Comparison of ENCODE assay signal across 1 cellular context in the genomic region with DNA sequence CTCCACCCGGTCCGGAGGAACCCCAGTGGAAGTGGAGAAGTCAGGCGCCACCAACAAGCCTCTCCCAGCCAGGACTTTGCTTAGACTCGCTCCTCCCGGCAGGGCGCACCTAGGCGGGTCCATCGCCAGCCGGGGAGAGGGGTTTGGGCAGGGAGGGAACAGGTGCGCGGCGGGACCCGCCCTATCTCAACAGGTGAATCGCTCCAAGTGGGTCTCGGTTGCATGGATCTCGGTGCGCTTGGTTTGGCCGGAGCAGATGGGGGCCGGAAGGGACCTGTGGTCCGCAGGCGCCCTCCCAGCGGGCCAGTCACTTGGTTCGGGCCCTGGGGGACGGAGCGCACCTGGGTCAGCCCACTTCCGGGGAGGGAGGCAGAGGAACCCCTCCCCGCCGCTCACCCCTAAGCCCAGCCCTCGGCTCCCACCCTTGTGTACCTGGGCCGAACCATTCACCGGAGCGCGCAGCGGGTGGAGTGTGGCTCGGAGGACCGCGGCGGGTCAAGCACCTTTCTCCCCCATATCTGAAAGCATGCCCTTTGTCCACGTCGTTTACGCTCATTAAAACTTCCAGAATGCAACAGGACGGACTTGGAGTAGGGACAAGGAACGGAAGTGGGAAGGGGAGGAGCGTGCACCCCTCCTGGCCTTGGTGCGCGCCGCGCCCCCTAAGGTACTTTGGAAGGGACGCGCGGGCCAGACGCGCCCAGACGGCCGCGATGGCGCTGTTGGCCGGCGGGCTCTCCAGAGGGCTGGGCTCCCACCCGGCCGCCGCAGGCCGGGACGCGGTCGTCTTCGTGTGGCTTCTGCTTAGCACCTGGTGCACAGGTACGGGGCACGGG.
TF ChIP-seq lines count a peak whose summit lies in the region.

A gene with protein sequence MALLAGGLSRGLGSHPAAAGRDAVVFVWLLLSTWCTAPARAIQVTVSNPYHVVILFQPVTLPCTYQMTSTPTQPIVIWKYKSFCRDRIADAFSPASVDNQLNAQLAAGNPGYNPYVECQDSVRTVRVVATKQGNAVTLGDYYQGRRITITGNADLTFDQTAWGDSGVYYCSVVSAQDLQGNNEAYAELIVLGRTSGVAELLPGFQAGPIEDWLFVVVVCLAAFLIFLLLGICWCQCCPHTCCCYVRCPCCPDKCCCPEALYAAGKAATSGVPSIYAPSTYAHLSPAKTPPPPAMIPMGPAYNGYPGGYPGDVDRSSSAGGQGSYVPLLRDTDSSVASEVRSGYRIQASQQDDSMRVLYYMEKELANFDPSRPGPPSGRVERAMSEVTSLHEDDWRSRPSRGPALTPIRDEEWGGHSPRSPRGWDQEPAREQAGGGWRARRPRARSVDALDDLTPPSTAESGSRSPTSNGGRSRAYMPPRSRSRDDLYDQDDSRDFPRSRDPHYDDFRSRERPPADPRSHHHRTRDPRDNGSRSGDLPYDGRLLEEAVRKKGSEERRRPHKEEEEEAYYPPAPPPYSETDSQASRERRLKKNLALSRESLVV (plus strand): TSS at position 693 of the 836 bp plus-strand sequence. CDS start 21 bp downstream, at position 714.

TF ChIP-seq in K562, 482 proteins besides CTCF, POLR2A, EP300 and RAD21 (continued from another document and continues in another):
- TF ChIP-seq GTF3C2 (IDR thresholded peaks at IDR 0.05; ENCODE audit: borderline replicate concordance, extremely low read depth, insufficient read length) (no peak), AFF4 (CRISPR knock-in tag; IDR thresholded peaks at IDR 0.05) (peak; percentile 30; the same call in 1 of the 2 replicates), MAFK (IDR thresholded peaks at IDR 0.05; ENCODE audit: low read length) (no peak), UBTF (IDR thresholded peaks at IDR 0.05; ENCODE audit: borderline replicate concordance in 1 of 2, low read depth in 2 of 2, low read length in 2 of 2) (peak; percentile 1 to 10; a peak in 2 of 4 replicates), BRD4 (IDR thresholded peaks at IDR 0.05) (no peak), ZNF212 (CRISPR knock-in tag; IDR thresholded peaks at IDR 0.05) (no peak), MBD1 (CRISPR knock-in tag; IDR thresholded peaks at IDR 0.05) (no peak), FOXP1 (CRISPR knock-in tag; IDR thresholded peaks at IDR 0.05) (peak; percentile 23; the same call in 1 of the 2 replicates), NR3C1 (CRISPR knock-in tag; IDR thresholded peaks at IDR 0.05) (peak; percentile 34; the same call in 1 of the 2 replicates), REST (CRISPR knock-in tag; IDR thresholded peaks at IDR 0.05; ENCODE audit: low read depth) (peak; percentile 5; the same call in 1 of the 2 replicates), NRF1 (conservative IDR thresholded peaks at IDR 0.05 in 1 of 2, IDR thresholded peaks at IDR 0.05 in 1 of 2) (peak in 1 of 2 experiments; percentile 60; a peak in 3 of 4 replicates), SMARCB1 (IDR thresholded peaks at IDR 0.05; ENCODE audit: insufficient read length, low read depth) (no peak), SMAD4 (CRISPR knock-in tag; conservative IDR thresholded peaks at IDR 0.05) (peak; percentile 85)
- TF ChIP-seq, protein P1, sequence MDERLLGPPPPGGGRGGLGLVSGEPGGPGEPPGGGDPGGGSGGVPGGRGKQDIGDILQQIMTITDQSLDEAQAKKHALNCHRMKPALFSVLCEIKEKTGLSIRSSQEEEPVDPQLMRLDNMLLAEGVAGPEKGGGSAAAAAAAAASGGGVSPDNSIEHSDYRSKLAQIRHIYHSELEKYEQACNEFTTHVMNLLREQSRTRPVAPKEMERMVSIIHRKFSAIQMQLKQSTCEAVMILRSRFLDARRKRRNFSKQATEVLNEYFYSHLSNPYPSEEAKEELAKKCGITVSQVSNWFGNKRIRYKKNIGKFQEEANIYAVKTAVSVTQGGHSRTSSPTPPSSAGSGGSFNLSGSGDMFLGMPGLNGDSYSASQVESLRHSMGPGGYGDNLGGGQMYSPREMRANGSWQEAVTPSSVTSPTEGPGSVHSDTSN (CRISPR knock-in tag; IDR thresholded peaks at IDR 0.05; ENCODE audit: low read depth): no peak
- TF ChIP-seq, protein P1 (tag; conservative IDR thresholded peaks at IDR 0.05; ENCODE audit: low read depth): no peak
- TF ChIP-seq, protein P2, sequence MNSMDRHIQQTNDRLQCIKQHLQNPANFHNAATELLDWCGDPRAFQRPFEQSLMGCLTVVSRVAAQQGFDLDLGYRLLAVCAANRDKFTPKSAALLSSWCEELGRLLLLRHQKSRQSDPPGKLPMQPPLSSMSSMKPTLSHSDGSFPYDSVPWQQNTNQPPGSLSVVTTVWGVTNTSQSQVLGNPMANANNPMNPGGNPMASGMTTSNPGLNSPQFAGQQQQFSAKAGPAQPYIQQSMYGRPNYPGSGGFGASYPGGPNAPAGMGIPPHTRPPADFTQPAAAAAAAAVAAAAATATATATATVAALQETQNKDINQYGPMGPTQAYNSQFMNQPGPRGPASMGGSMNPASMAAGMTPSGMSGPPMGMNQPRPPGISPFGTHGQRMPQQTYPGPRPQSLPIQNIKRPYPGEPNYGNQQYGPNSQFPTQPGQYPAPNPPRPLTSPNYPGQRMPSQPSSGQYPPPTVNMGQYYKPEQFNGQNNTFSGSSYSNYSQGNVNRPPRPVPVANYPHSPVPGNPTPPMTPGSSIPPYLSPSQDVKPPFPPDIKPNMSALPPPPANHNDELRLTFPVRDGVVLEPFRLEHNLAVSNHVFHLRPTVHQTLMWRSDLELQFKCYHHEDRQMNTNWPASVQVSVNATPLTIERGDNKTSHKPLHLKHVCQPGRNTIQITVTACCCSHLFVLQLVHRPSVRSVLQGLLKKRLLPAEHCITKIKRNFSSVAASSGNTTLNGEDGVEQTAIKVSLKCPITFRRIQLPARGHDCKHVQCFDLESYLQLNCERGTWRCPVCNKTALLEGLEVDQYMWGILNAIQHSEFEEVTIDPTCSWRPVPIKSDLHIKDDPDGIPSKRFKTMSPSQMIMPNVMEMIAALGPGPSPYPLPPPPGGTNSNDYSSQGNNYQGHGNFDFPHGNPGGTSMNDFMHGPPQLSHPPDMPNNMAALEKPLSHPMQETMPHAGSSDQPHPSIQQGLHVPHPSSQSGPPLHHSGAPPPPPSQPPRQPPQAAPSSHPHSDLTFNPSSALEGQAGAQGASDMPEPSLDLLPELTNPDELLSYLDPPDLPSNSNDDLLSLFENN (IDR thresholded peaks at IDR 0.05; ENCODE audit: low read depth in 2 of 2, low read length in 2 of 2): peak in 1 of 2 experiments; percentile 38; a peak in 2 of 4 replicates
